ENCODE assay signal across 9 cellular contexts in genomic region chr4:142402925-142403324, GRCh38.
DNase-seq lines count a peak whose midpoint lies in the region; ATAC-seq, FAIRE-seq and TF ChIP-seq lines count a peak whose summit lies in the region.
"Had no signal": no experiment of that assay in that cellular context is flagged by ENCODE, and none has a peak within 500 bp of the region (broad histone marks: within the 10 kb centered on the region; RNA-seq: fewer than 3 reads in every experiment).

No MANE protein-coding gene starts in this region.

- H3K4me2 ChIP-seq in astrocyte (ENCODE audit: low read length) = peak overlapping the region; percentile 83
- H3K4me2 ChIP-seq: KMS-11 had no signal

- TF ChIP-seq CTCF in AG09309 (IDR thresholded peaks at IDR 0.05; ENCODE audit: control insufficient read depth, insufficient read depth, low read depth, low read length, missing control alignments) (no peak), astrocyte (IDR thresholded peaks at IDR 0.05; ENCODE audit: insufficient read depth, low read depth, low read length) (no peak)

- no peaks in the 10 kb centered on the region for H3K36me3 Mint-ChIP-seq in astrocyte (ENCODE audit: low read depth, unreplicated experiment)

- H3K27me3 ChIP-seq in astrocyte (ENCODE audit: insufficient read depth, low read length) = no peaks in the 10 kb centered on the region
- no peaks in the 10 kb centered on the region for H3K27me3 ChIP-seq in mononuclear cell (ENCODE audit: insufficient read depth, low read length)

- H3K9ac ChIP-seq in astrocyte (ENCODE audit: low read length) = peak overlapping the region; percentile 57
- H3K9ac ChIP-seq: KMS-11 had no signal

- no peaks in the 10 kb centered on the region for H3K27me3 Mint-ChIP-seq in astrocyte (ENCODE audit: low read depth, unreplicated experiment)

- no peak for ATAC-seq in HG03159 (IDR thresholded peaks at IDR 0.05; ENCODE audit: unreplicated experiment)

- DNase-seq in AG09309 (ENCODE audit: low read depth) (no peak), MV-4-11 (lab: John Stamatoyannopoulos, UW) (peak; percentile 43), astrocyte (ENCODE audit: low read depth) (peak; percentile 39), activated gamma-delta T cell (lab: John Stamatoyannopoulos, UW) (no peak), DMS 273 (lab: John Stamatoyannopoulos, UW; ENCODE audit: unreplicated experiment) (no peak), NCI-H128 (lab: John Stamatoyannopoulos, UW; ENCODE audit: unreplicated experiment) (no peak)

- H3K4me1 Mint-ChIP-seq in astrocyte (ENCODE audit: low read depth, unreplicated experiment) = peaks cover 51% of the 10 kb centered on the region

- no peaks in the 10 kb centered on the region for H3K9me3 ChIP-seq in astrocyte (ENCODE audit: insufficient read depth, low read depth, low read length)
- no peaks in the 10 kb centered on the region for H3K9me3 ChIP-seq in mononuclear cell (ENCODE audit: low read depth, low read length)

- no peak overlapping the region for H3K27ac Mint-ChIP-seq in astrocyte (ENCODE audit: unreplicated experiment)

- no peak for FAIRE-seq in astrocyte (lab: Jason Lieb, UNC)

- H3K79me2 ChIP-seq in astrocyte (ENCODE audit: insufficient read depth, low read length) = peaks cover 6% of the 10 kb centered on the region

- H3K4me3 Mint-ChIP-seq in astrocyte (ENCODE audit: unreplicated experiment) = no peak overlapping the region

- H3K4me1 ChIP-seq in astrocyte (ENCODE audit: insufficient read depth, low read length) (peaks cover 46% of the 10 kb centered on the region), mononuclear cell (ENCODE audit: insufficient read depth, low read length) (peaks cover 15% of the 10 kb centered on the region)

- H3K9me3 Mint-ChIP-seq in astrocyte (ENCODE audit: unreplicated experiment) = no peaks in the 10 kb centered on the region

- H3K4me3 ChIP-seq in AG09309 (ENCODE audit: control insufficient read depth, low read depth, low read length) (peak overlapping the region; percentile 33), astrocyte (ENCODE audit: insufficient read depth, low read depth, low read length) (peak overlapping the region; percentile 30), mononuclear cell (ENCODE audit: low read length) (peak overlapping the region; percentile 28)

- peak overlapping the region; percentile 74 for H3K27ac ChIP-seq in astrocyte (ENCODE audit: low read depth, low read length)
- H3K27ac ChIP-seq: KMS-11 had no signal

- H2AFZ ChIP-seq in astrocyte (ENCODE audit: low read depth, low read length) = peak overlapping the region; percentile 15

- H4K20me1 ChIP-seq in astrocyte (ENCODE audit: insufficient read depth, low read length) = no peaks in the 10 kb centered on the region

- H3K36me3 ChIP-seq in astrocyte (ENCODE audit: insufficient read depth, low read length) = no peaks in the 10 kb centered on the region

Comparison
In these comparisons a context has a peak if more than half of its experiments do, and no peak if none do; other contexts are left out.
1. DNase-seq: peak in MV-4-11 (single experiment) and astrocyte (single experiment); none in AG09309 (single experiment), activated gamma-delta T cell (single experiment), DMS 273 (single experiment) and NCI-H128 (single experiment).
2. Peak in every context shown above with its lines, with median percentiles within 50 percentile points of each other: H3K4me3 ChIP-seq.